ENCODE assay signal across 16 cellular contexts in genomic region chr1:226482975-226483660, GRCh38.
DNase-seq lines count a peak whose midpoint lies in the region; ATAC-seq, FAIRE-seq and TF ChIP-seq lines count a peak whose summit lies in the region.
"Had no signal": no experiment of that assay in that cellular context is flagged by ENCODE, and none has a peak within 500 bp of the region (broad histone marks: within the 10 kb centered on the region; RNA-seq: fewer than 3 reads in every experiment).

No MANE protein-coding gene starts in this region.

- H3K27me3 ChIP-seq in cardiac muscle cell (no peaks in the 10 kb centered on the region), bronchial epithelial cell (ENCODE audit: control insufficient read depth, insufficient read depth, low read length) (peaks cover 7% of the 10 kb centered on the region), small intestine (ENCODE audit: control insufficient read depth in 2 of 2, insufficient read depth in 2 of 2, low read length in 2 of 2) (no peaks in the 10 kb centered on the region)

- FAIRE-seq in bronchial epithelial cell (lab: Jason Lieb, UNC) (peak; percentile 64), small intestine (lab: Jason Lieb, UNC) (no peak)
- FAIRE-seq: islet of Langerhans had no signal

- H3K9me3 ChIP-seq in cardiac muscle cell (ENCODE audit: low read depth) (no peaks in the 10 kb centered on the region), small intestine (ENCODE audit: control insufficient read depth, low read depth) (no peaks in the 10 kb centered on the region)

- intact Hi-C loops in left cardiac atrium (cut with DNase I) = no loop called here

- no peak overlapping the region for H3K27ac ChIP-seq in cardiac muscle cell
- H3K27ac ChIP-seq in small intestine (ENCODE audit: low read depth in 1 of 2, low read length in 1 of 2) = no peak overlapping the region

- 53 to 72% (median 54%) methylated on average over 10 of the region's 10 CpGs for WGBS in small intestine, 3 donors

- no peak for ATAC-seq in left cardiac atrium
- no peak for ATAC-seq in GM19467 (IDR thresholded peaks at IDR 0.05; ENCODE audit: unreplicated experiment)
- ATAC-seq in GM21717 (IDR thresholded peaks at IDR 0.05; ENCODE audit: unreplicated experiment) = no peak
- ATAC-seq: esophagus mucosa had no signal

- TF ChIP-seq CTCF in cardiac muscle cell (IDR thresholded peaks at IDR 0.05; ENCODE audit: low read depth, low read length) = no peak
- no peak for TF ChIP-seq CTCF in bronchial epithelial cell (IDR thresholded peaks at IDR 0.05; ENCODE audit: insufficient read depth, low read length, severe bottlenecking)

- no peak overlapping the region for H3K4me3 ChIP-seq in cardiac muscle cell
- no peak overlapping the region for H3K4me3 ChIP-seq in bronchial epithelial cell (ENCODE audit: low read depth, low read length)
- no peak overlapping the region for H3K4me3 ChIP-seq in small intestine (ENCODE audit: low read depth in 1 of 2, low read length in 2 of 2)

- DNase-seq in cardiac muscle cell (ENCODE audit: low read depth in 1 of 2, low spot score in 1 of 2) (peak; percentile 20 to 26), left cardiac atrium (no peak), NOMO-1 treated with dmso at 0.1 percent for 144 hours (lab: John Stamatoyannopoulos, UW; ENCODE audit: unreplicated experiment) (peak; percentile 25), bronchial epithelial cell (ENCODE audit: low read depth) (peak; percentile 33), small intestine (peak; percentile 40), DMS53 treated with DMSO at 0.1 percent for 48 hours (lab: John Stamatoyannopoulos, UW; ENCODE audit: unreplicated experiment) (no peak)
- DNase-seq: activated CD4-positive, alpha-beta T cell treated with anti-CD3 and anti-CD28 coated beads for 1 hour; activated naive CD4-positive, alpha-beta T cell; DND-41; Kasumi-1; NCI-H2029; NCI-H748 treated with DMSO at 0.1 percent for 48 hours had no signal

- H3K36me3 ChIP-seq in cardiac muscle cell (no peaks in the 10 kb centered on the region), bronchial epithelial cell (ENCODE audit: control insufficient read depth, insufficient read depth, low read length) (no peaks in the 10 kb centered on the region), small intestine (ENCODE audit: control insufficient read depth in 2 of 2, insufficient read depth in 2 of 2, low read length in 2 of 2) (no peaks in the 10 kb centered on the region)

- H3K4me1 ChIP-seq in cardiac muscle cell (ENCODE audit: low read depth) = peaks cover 12% of the 10 kb centered on the region
- H3K4me1 ChIP-seq in small intestine (ENCODE audit: control insufficient read depth in 2 of 2, insufficient read depth in 1 of 2, low read depth in 1 of 2, low read length in 1 of 2) = peaks cover 0 to 2% of the 10 kb centered on the region in 2 donors

Comparison
In these comparisons a context has a peak if more than half of its experiments do, and no peak if none do; other contexts are left out.
1. DNase-seq: peak in cardiac muscle cell (2 of 2), NOMO-1 treated with dmso at 0.1 percent for 144 hours (single experiment), bronchial epithelial cell (single experiment) and small intestine (single experiment); none in left cardiac atrium (single experiment) and DMS53 treated with DMSO at 0.1 percent for 48 hours (single experiment).